In genomic region chr6:32195652-32195901, GRCh38 we compare ENCODE assay signal across 8 cellular contexts. TPM values are rescaled to one million over a fixed set of nuclear protein-coding genes. Genes with fewer than 3 reads are reported as not detected.
DNase-seq lines count a peak whose midpoint lies in the region; ATAC-seq and TF ChIP-seq lines count a peak whose summit lies in the region.

No MANE protein-coding gene starts in this region.

- H3K4me1 ChIP-seq in DOHH2 (ENCODE audit: control insufficient read depth, low read length) (peaks cover 62% of the 10 kb centered on the region), HCT116 (ENCODE audit: control insufficient read depth in 1 of 2, insufficient read depth in 2 of 2, low read length in 2 of 2) (peaks cover 27 to 58% of the 10 kb centered on the region in 2 experiments), parathyroid adenoma (peaks cover 4% of the 10 kb centered on the region), transverse colon (peaks cover 10 to 43% (median 28%) of the 10 kb centered on the region in 4 donors)

- TF ChIP-seq POLR2A in HCT116 (IDR thresholded peaks at IDR 0.05; ENCODE audit: borderline replicate concordance, extremely low read depth, insufficient read depth, insufficient read length) (peak; percentile 17), transverse colon (IDR thresholded peaks at IDR 0.05) (no peak)

- TF ChIP-seq EP300 in transverse colon (IDR thresholded peaks at IDR 0.05; ENCODE audit: low read depth), result no peak

- DNase-seq in HCT116 (ENCODE audit: low read depth, low spot score) (peak; percentile 99), NCI-H1417 treated with DMSO at 0.1 percent for 48 hours (lab: John Stamatoyannopoulos, UW) (peak; percentile 82), T-cell (peak; percentile 92 to 100 (median 97)), amniotic epithelial cell (ENCODE audit: low read depth) (peak; percentile 99), cardiac septum (ENCODE audit: low spot score) (peak; percentile 100), transverse colon (peak; percentile 100)

- peak overlapping the region; percentile 85 for H3K27ac ChIP-seq in DOHH2 (ENCODE audit: low read depth, low read length)
- peak overlapping the region; percentile 99 for H3K27ac ChIP-seq in HCT116 (ENCODE audit: low read depth, low read length)
- H3K27ac ChIP-seq in parathyroid adenoma, result peak overlapping the region; percentile 98
- H3K27ac ChIP-seq in transverse colon, result peak overlapping the region; percentile 98 to 100 (median 99)

- 2% methylated on average over 9 of the region's 25 CpGs; no CpG with 5 or more reads in 1 of the 2 donors for WGBS in transverse colon (ENCODE audit: low coverage in 1 of 2), 2 donors

- H4K20me1 ChIP-seq in DOHH2 (ENCODE audit: control insufficient read depth, insufficient read depth, low read depth, low read length) (no peaks in the 10 kb centered on the region), HCT116 (ENCODE audit: insufficient read depth) (no peaks in the 10 kb centered on the region)

- H3K9me2 ChIP-seq in DOHH2 (replicated peaks; ENCODE audit: control insufficient read depth, low read length) (no peaks in the 10 kb centered on the region), HCT116 (ENCODE audit: insufficient read depth) (no peaks in the 10 kb centered on the region)

- H3K27ac Mint-ChIP-seq in T-cell, result peak overlapping the region; percentile 99

- H3K27me3 Mint-ChIP-seq in T-cell, result no peaks in the 10 kb centered on the region

- CTCF ChIA-PET in HCT116 (lab: Charles Lee) (interaction anchor here (0.7 to 1.5 kb wide), 11 partner anchors 10 to 880 kb away, joined by 3 to 18 read pairs (median 4); partner anchors contain the start of genes ABHD16A, ATF6B, FKBPL and HLA-DPB1), T-cell (lab: Charles Lee) (interaction anchor here in 1 of 2 donors (1.0 to 1.3 kb wide), 4 partner anchors 18 to 77 kb away, joined by 4 to 6 read pairs (median 4); partner anchors contain the start of gene ATF6B)

- peaks cover 27 to 39% (median 37%) of the 10 kb centered on the region in 3 donors for H3K4me1 Mint-ChIP-seq in T-cell

- TF ChIP-seq RAD21 in HCT116 (IDR thresholded peaks at IDR 0.05; ENCODE audit: low read depth), result no peak

- intact Hi-C loops in HCT116 (cut with micrococcal nuclease), result loop anchor here (1.0 kb wide), 2 partner anchors 76 to 108 kb away; no protein-coding TSS in a partner anchor
- intact Hi-C loops in cardiac septum (cut with DNase I), result loop anchor here (1.0 to 5.0 kb wide), 3 partner anchors 19 to 62 kb away; partner anchors contain the start of genes AGPAT1 and PPT2
- intact Hi-C loops in transverse colon (cut with DNase I; ENCODE audit: low total_unique reads), result no loop called here

- peak overlapping the region; percentile 95 to 97 (median 95) for H3K4me3 Mint-ChIP-seq in T-cell

- in situ Hi-C loops in transverse colon (cut with MboI; ENCODE audit: low pct_ligation_motif_present in 1 of 4, low pct_unique_long_range_greater_than_20kb in 1 of 4, low sequenced_read_pairs in 3 of 4), result no loop called here

- TF ChIP-seq CTCF in DOHH2 (IDR thresholded peaks at IDR 0.05; ENCODE audit: low read depth, low read length, poor library complexity, severe bottlenecking) (no peak), HCT116 (IDR thresholded peaks at IDR 0.05 in 2 of 3, conservative IDR thresholded peaks at IDR 0.05 in 1 of 3; ENCODE audit: borderline replicate concordance in 1 of 3, insufficient read depth in 1 of 3, low read depth in 2 of 3, low read length in 2 of 3) (peak in 1 of 3 experiments; percentile 54; a peak in 2 of 6 replicates), parathyroid adenoma (IDR thresholded peaks at IDR 0.05) (peak; percentile 50), transverse colon (IDR thresholded peaks at IDR 0.05) (peak in 4 of 5 experiments; percentile 19 to 54 (median 48))

- RAD21 ChIA-PET in HCT116 (lab: Charles Lee; ENCODE audit: low non-redundant PET in 1 of 2, low total read pairs in 2 of 2, uncharacterized antibody in 2 of 2, unreplicated experiment in 2 of 2), result interaction anchor here (0.5 to 1.2 kb wide), 5 partner anchors 42 to 92 kb away, joined by 3 to 6 read pairs (median 4); partner anchors contain the start of genes ATF6B (in 1 of the 2) and FKBPL (in 1 of the 2)

- H3K9ac ChIP-seq in HCT116 (ENCODE audit: low read length) (peak overlapping the region; percentile 97), parathyroid adenoma (no peak overlapping the region)

- H3K79me2 ChIP-seq in DOHH2 (ENCODE audit: control insufficient read depth, low read length) (peaks cover 28% of the 10 kb centered on the region), HCT116 (ENCODE audit: insufficient read depth, low read length) (no peaks in the 10 kb centered on the region), parathyroid adenoma (peaks cover 4% of the 10 kb centered on the region)

- H3K4me2 ChIP-seq in DOHH2 (ENCODE audit: low read length), result peak overlapping the region; percentile 100
- peak overlapping the region; percentile 91 for H3K4me2 ChIP-seq in HCT116 (ENCODE audit: low read length)
- H3K4me2 ChIP-seq in parathyroid adenoma (ENCODE audit: low read length), result no peak overlapping the region

- H3K36me3 Mint-ChIP-seq in T-cell, result peaks cover 11% of the 10 kb centered on the region

- no peaks in the 10 kb centered on the region for H3K9me3 ChIP-seq in DOHH2 (ENCODE audit: control insufficient read depth, insufficient read depth, low read length)
- H3K9me3 ChIP-seq in HCT116 (ENCODE audit: control insufficient read depth in 1 of 2, insufficient read depth in 1 of 2, low read depth in 1 of 2, low read length in 2 of 2), result no peaks in the 10 kb centered on the region
- H3K9me3 ChIP-seq in parathyroid adenoma (ENCODE audit: control insufficient read depth, low read length), result no peaks in the 10 kb centered on the region
- no peaks in the 10 kb centered on the region for H3K9me3 ChIP-seq in transverse colon

- H2AFZ ChIP-seq in HCT116 (ENCODE audit: low read depth, low read length, poor library complexity, severe bottlenecking), result no peak overlapping the region
- peak overlapping the region; percentile 93 for H2AFZ ChIP-seq in parathyroid adenoma

- ATAC-seq in HCT116 (peak; percentile 88), T-cell (replicated peaks in 1 of 4) (peak; percentile 80 to 83 (median 82))

- H3K4me3 ChIP-seq in DOHH2 (ENCODE audit: low read length) (peak overlapping the region; percentile 97), HCT116 (replicated peaks in 1 of 2; ENCODE audit: low read depth in 1 of 2, low read length in 2 of 2) (peak overlapping the region; percentile 70 to 76), parathyroid adenoma (ENCODE audit: low read depth, low read length) (peak overlapping the region; percentile 82), transverse colon (peak overlapping the region in 3 of 4 donors; percentile 68 to 80 (median 74))

- H3K36me3 ChIP-seq in DOHH2 (ENCODE audit: control insufficient read depth, low read length), result peaks cover 17% of the 10 kb centered on the region
- no peaks in the 10 kb centered on the region for H3K36me3 ChIP-seq in HCT116 (ENCODE audit: control insufficient read depth in 1 of 2, insufficient read depth in 2 of 2, low read length in 2 of 2)
- H3K36me3 ChIP-seq in parathyroid adenoma (ENCODE audit: control insufficient read depth, insufficient read depth, low read length), result no peaks in the 10 kb centered on the region
- no peaks in the 10 kb centered on the region for H3K36me3 ChIP-seq in transverse colon

- H3K9me3 Mint-ChIP-seq in T-cell, result no peaks in the 10 kb centered on the region

- peaks cover 29% of the 10 kb centered on the region for H3F3A ChIP-seq in DOHH2 (ENCODE audit: control insufficient read depth, insufficient read depth)

- POLR2A ChIA-PET in HCT116 (lab: Charles Lee), result interaction anchor here (0.8 to 1.8 kb wide), 14 partner anchors 9 to 1122 kb away, joined by 3 to 11 read pairs (median 4); partner anchors contain the start of genes AGPAT1, ATF6B, DXO and FKBPL
- POLR2A ChIA-PET in T-cell (lab: Charles Lee), result interaction anchor here (0.5 to 1.5 kb wide), 4 partner anchors 224 to 1082 kb away, joined by 3 to 10 read pairs (median 4); partner anchors contain the start of genes DXO (in 1 of the 2) and TAP1 (in 1 of the 2)

- H3K27me3 ChIP-seq in DOHH2 (ENCODE audit: control insufficient read depth, low read length) (no peaks in the 10 kb centered on the region), HCT116 (ENCODE audit: insufficient read depth, low read length) (no peaks in the 10 kb centered on the region), parathyroid adenoma (ENCODE audit: control insufficient read depth, insufficient read depth, low read length) (no peaks in the 10 kb centered on the region), transverse colon (no peaks in the 10 kb centered on the region)

- no TSS peak for BruUV-seq in HCT116 (replicated peaks; lab: Mats Ljungman, UMichigan)

TF ChIP-seq in HCT116, 20 proteins besides CTCF, POLR2A, EP300 and RAD21 (continues in another document):
- peak; percentile 48 for TF ChIP-seq TCF7L2 (IDR thresholded peaks at IDR 0.05; ENCODE audit: borderline replicate concordance, extremely low read depth, insufficient read depth, insufficient read length)
- no peak for TF ChIP-seq ELF1 (IDR thresholded peaks at IDR 0.05; ENCODE audit: borderline replicate concordance, low read depth)
- no peak for TF ChIP-seq SRF (IDR thresholded peaks at IDR 0.05; ENCODE audit: low read depth)
- TF ChIP-seq POLR2AphosphoS5 (IDR thresholded peaks at IDR 0.05; ENCODE audit: low read depth, low read length), result no peak; the same call in 1 of the 2 replicates
- no peak for TF ChIP-seq ZNF274 (IDR thresholded peaks at IDR 0.05; ENCODE audit: low read depth, low read length)

RNA-seq across cellular contexts. Expression of gene GPSM3, which starts 3.1 kb away (rescaled TPM):
- 1.2 TPM for total RNA-seq in HCT116 (2021; ENCODE audit: unreplicated experiment)
- 1.8 and 2.2 TPM in 2 replicates for polyA plus RNA-seq in HCT116 (2012)
- 100 to 1,000 TPM; 267 to 311 (median 274) TPM for total RNA-seq in T-cell
- 6.9 TPM for total RNA-seq in cardiac septum
- total RNA-seq in transverse colon, result 1 to 10 TPM in 3 of 4 donors, under 1 TPM in 1; 1.00 to 8.6 (median 6.7) TPM

RNA-seq across cellular contexts. Expression of gene PBX2, which starts 5.6 kb away (rescaled TPM):
- total RNA-seq in HCT116 (2021; ENCODE audit: unreplicated experiment), result 79.0 TPM
- polyA plus RNA-seq in HCT116 (2012), result 64.4 and 66.7 TPM in 2 replicates
- 100 to 1,000 TPM; 124 to 171 (median 148) TPM for total RNA-seq in T-cell
- 46.9 TPM for total RNA-seq in cardiac septum
- total RNA-seq in transverse colon, result 10 to 100 TPM; 34.4 to 87.5 (median 41.3) TPM

RNA-seq across cellular contexts. Expression of gene AGER, which starts 11.5 kb away (rescaled TPM):
- total RNA-seq in HCT116 (2021; ENCODE audit: unreplicated experiment) (22.6 TPM), T-cell (10 to 100 TPM; 42.6 to 81.4 (median 67.7) TPM), cardiac septum (3.5 TPM), transverse colon (1 to 10 TPM; 1.1 to 9.0 (median 2.7) TPM)
- 9.5 and 10.3 TPM in 2 replicates for polyA plus RNA-seq in HCT116 (2012)

RNA-seq across cellular contexts. Expression of gene RNF5, which starts 17.4 kb away (rescaled TPM):
- 45.9 TPM for total RNA-seq in HCT116 (2021; ENCODE audit: unreplicated experiment)
- polyA plus RNA-seq in HCT116 (2012), result 76.9 and 86.5 TPM in 2 replicates
- total RNA-seq in T-cell, result 10 to 100 TPM; 23.6 to 49.3 (median 44.6) TPM
- 60.7 TPM for total RNA-seq in cardiac septum
- total RNA-seq in transverse colon, result 100 to 1,000 TPM in 3 of 4 donors, 10 to 100 TPM in 1; 36.0 to 212 (median 120) TPM

RNA-seq across cellular contexts. Expression of gene AGPAT1, which starts 19.7 kb away (rescaled TPM):
- total RNA-seq in HCT116 (2021; ENCODE audit: unreplicated experiment) (55.6 TPM), T-cell (10 to 100 TPM; 23.5 to 34.6 (median 31.0) TPM), cardiac septum (47.2 TPM), transverse colon (10 to 100 TPM; 17.9 to 67.2 (median 50.1) TPM)
- polyA plus RNA-seq in HCT116 (2012), result 60.3 and 68.4 TPM in 2 replicates

Comparison
In these comparisons a context has a peak if more than half of its experiments do, and no peak if none do; other contexts are left out.
1. Peak in every context shown above with its lines: DNase-seq, ATAC-seq, H3K4me3 ChIP-seq and H3K27ac ChIP-seq.
2. RNA of gene GPSM3, which starts 3.1 kb away (total RNA-seq): 267 to 311 TPM in T-cell; 1.00 to 8.6 TPM in transverse colon, 6.9 TPM in cardiac septum (single experiment) and 1.2 TPM in HCT116 (single experiment); every median in the first group is over 10 times any median in the second.